ENCODE assay signal across 1 cellular context in the genomic region with DNA sequence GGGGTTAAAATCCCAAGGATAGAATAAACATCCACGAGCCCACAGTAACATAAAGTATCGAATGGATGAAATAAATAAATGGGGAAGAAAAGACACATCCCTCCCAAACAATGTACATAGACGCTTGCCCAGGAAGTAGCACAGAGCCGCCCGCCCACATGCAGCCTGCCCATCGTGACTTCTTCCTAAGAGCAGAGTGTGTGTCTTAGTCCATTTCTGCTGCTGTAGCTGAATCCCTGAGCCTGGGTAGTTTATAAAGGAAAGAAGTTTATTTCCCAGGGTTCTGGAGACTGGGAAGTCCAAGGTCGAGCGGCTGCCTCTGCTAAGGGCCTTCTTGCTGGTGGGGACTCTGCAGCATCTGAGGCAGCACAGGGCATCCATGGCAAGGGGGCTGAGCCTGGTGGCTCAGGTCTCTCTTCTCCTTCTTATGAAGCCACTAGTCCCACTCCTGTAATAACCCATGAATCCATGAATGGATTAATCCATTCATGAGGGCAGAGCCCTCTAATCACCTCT.
TF ChIP-seq lines count a peak whose summit lies in the region.

No MANE protein-coding gene starts in this region.

TF ChIP-seq in HepG2, 621 proteins besides CTCF, POLR2A, EP300 and RAD21:
- TF ChIP-seq ZNF564 (CRISPR knock-in tag; IDR thresholded peaks at IDR 0.05), result peak; percentile 98
- no peak for TF ChIP-seq ZNF275 (CRISPR knock-in tag; IDR thresholded peaks at IDR 0.05; ENCODE audit: borderline replicate concordance)
- TF ChIP-seq MATR3 (CRISPR knock-in tag; IDR thresholded peaks at IDR 0.05), result no peak
- TF ChIP-seq ZNF496 (CRISPR knock-in tag; IDR thresholded peaks at IDR 0.05; ENCODE audit: insufficient replicate concordance), result no peak
- no peak for TF ChIP-seq ARNT (IDR thresholded peaks at IDR 0.05)
- no peak for TF ChIP-seq ZNF354B (CRISPR knock-in tag; IDR thresholded peaks at IDR 0.05)
- TF ChIP-seq MXD4 (CRISPR knock-in tag; IDR thresholded peaks at IDR 0.05), result no peak
- no peak for TF ChIP-seq REPIN1 (CRISPR knock-in tag; IDR thresholded peaks at IDR 0.05; ENCODE audit: borderline replicate concordance, low read depth)
- TF ChIP-seq ZNF543 (CRISPR knock-in tag; IDR thresholded peaks at IDR 0.05), result no peak
